Comparison of ENCODE assay signal across 8 cellular contexts in genomic region chr4:2135083-2135482, GRCh38.
A peak's percentile ranks its signal among the peaks of the same experiment; 100 is the strongest.
DNase-seq lines count a peak whose midpoint lies in the region; ATAC-seq and TF ChIP-seq lines count a peak whose summit lies in the region.
"Had no signal": no experiment of that assay in that cellular context is flagged by ENCODE, and none has a peak within 500 bp of the region (broad histone marks: within the 10 kb centered on the region; RNA-seq: fewer than 3 reads in every experiment).

No MANE protein-coding gene starts in this region.

- no peak overlapping the region for H3K4me3 Mint-ChIP-seq in glutamatergic neuron (ENCODE audit: unreplicated experiment)

- H3K4me3 ChIP-seq in GM23248: no peak overlapping the region

- peaks cover 3% of the 10 kb centered on the region for H3K9me3 Mint-ChIP-seq in glutamatergic neuron (ENCODE audit: unreplicated experiment)

- no peak overlapping the region for H2AFZ ChIP-seq in GM23248

- H3K27me3 ChIP-seq in GM23248 (replicated peaks; ENCODE audit: insufficient read depth): no peaks in the 10 kb centered on the region

- no peaks in the 10 kb centered on the region for H3F3A ChIP-seq in GM23248 (ENCODE audit: insufficient read depth)

- no peak overlapping the region for H3K27ac Mint-ChIP-seq in glutamatergic neuron (ENCODE audit: unreplicated experiment)

- peaks cover 6% of the 10 kb centered on the region for H3K36me3 Mint-ChIP-seq in glutamatergic neuron (ENCODE audit: unreplicated experiment)

- H4K20me1 ChIP-seq in GM23248 (ENCODE audit: insufficient read depth): no peaks in the 10 kb centered on the region

- no peak overlapping the region for H3K4me2 ChIP-seq in GM23248 (ENCODE audit: unreplicated experiment)

- TF ChIP-seq CTCF in VCaP (conservative IDR thresholded peaks at IDR 0.05) (no peak), glutamatergic neuron (IDR thresholded peaks at IDR 0.05; ENCODE audit: partially characterized antibody, unreplicated experiment) (no peak)

- no peaks in the 10 kb centered on the region for H3K79me2 ChIP-seq in GM23248 (ENCODE audit: insufficient read depth)

- H3K9me2 ChIP-seq in GM23248 (ENCODE audit: insufficient read depth): no peaks in the 10 kb centered on the region

- DNase-seq in CMK (ENCODE audit: low read depth): peak; percentile 29
- DNase-seq in GM23248: peak; percentile 12
- DNase-seq in iris pigment epithelial cell (ENCODE audit: low read depth): peak; percentile 62
- no peak for DNase-seq in stimulated activated CD4-positive, alpha-beta T cell treated with anti-CD3 and anti-CD28 coated beads, Interleukin-12 subunit alpha, Interleukin-12 subunit beta, amount 100 ng/mL, for 4 hours
- DNase-seq in glutamatergic neuron: no peak
- DNase-seq: NCI-H2171 treated with DMSO at 0.1 percent for 48 hours had no signal

- H3K36me3 ChIP-seq in GM23248 (ENCODE audit: low read depth): no peaks in the 10 kb centered on the region

- no peak for ATAC-seq in HG03135 (IDR thresholded peaks at IDR 0.05; ENCODE audit: unreplicated experiment)

- WGBS in GM23248 (ENCODE audit: low coverage in 1 of 2, low lambda C conversion rate in 2 of 2, missing lambda C conversion rate in 2 of 2), 2 experiments: 60% methylated on average over 8 of the region's 8 CpGs

- H3K9me3 ChIP-seq in GM23248 (ENCODE audit: low read depth): no peaks in the 10 kb centered on the region

- H3K9ac ChIP-seq in GM23248: no peak overlapping the region

- no peaks in the 10 kb centered on the region for H3K4me1 Mint-ChIP-seq in glutamatergic neuron (ENCODE audit: low read depth, unreplicated experiment)

- no peak overlapping the region for H3K27ac ChIP-seq in GM23248
- H3K27ac ChIP-seq in VCaP: peak overlapping the region; percentile 5; the same call in 1 of the 2 replicates

- no peaks in the 10 kb centered on the region for H3K4me1 ChIP-seq in GM23248 (ENCODE audit: insufficient read depth)

- H3K27me3 Mint-ChIP-seq in glutamatergic neuron (ENCODE audit: unreplicated experiment): no peaks in the 10 kb centered on the region

- in situ Hi-C loops in GM23248 (cut with MboI): no loop called here

Comparison
In these comparisons a context has a peak if more than half of its experiments do, and no peak if none do; other contexts are left out.
1. DNase-seq: peak in CMK (single experiment), GM23248 (single experiment) and iris pigment epithelial cell (single experiment); none in stimulated activated CD4-positive, alpha-beta T cell treated with anti-CD3 and anti-CD28 coated beads, Interleukin-12 subunit alpha, Interleukin-12 subunit beta, amount 100 ng/mL, for 4 hours (single experiment) and glutamatergic neuron (single experiment).